In genomic region chr6:32167154-32167760, GRCh38 we compare ENCODE assay signal across 1 cellular context.
TF ChIP-seq lines count a peak whose summit lies in the region.

No MANE protein-coding gene starts in this region.

TF ChIP-seq in K562, 482 proteins besides CTCF, POLR2A, EP300 and RAD21 (continued from another document):
- TF ChIP-seq, protein P1, sequence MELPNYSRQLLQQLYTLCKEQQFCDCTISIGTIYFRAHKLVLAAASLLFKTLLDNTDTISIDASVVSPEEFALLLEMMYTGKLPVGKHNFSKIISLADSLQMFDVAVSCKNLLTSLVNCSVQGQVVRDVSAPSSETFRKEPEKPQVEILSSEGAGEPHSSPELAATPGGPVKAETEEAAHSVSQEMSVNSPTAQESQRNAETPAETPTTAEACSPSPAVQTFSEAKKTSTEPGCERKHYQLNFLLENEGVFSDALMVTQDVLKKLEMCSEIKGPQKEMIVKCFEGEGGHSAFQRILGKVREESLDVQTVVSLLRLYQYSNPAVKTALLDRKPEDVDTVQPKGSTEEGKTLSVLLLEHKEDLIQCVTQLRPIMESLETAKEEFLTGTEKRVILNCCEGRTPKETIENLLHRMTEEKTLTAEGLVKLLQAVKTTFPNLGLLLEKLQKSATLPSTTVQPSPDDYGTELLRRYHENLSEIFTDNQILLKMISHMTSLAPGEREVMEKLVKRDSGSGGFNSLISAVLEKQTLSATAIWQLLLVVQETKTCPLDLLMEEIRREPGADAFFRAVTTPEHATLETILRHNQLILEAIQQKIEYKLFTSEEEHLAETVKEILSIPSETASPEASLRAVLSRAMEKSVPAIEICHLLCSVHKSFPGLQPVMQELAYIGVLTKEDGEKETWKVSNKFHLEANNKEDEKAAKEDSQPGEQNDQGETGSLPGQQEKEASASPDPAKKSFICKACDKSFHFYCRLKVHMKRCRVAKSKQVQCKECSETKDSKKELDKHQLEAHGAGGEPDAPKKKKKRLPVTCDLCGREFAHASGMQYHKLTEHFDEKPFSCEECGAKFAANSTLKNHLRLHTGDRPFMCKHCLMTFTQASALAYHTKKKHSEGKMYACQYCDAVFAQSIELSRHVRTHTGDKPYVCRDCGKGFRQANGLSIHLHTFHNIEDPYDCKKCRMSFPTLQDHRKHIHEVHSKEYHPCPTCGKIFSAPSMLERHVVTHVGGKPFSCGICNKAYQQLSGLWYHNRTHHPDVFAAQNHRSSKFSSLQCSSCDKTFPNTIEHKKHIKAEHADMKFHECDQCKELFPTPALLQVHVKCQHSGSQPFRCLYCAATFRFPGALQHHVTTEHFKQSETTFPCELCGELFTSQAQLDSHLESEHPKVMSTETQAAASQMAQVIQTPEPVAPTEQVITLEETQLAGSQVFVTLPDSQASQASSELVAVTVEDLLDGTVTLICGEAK (IDR thresholded peaks at IDR 0.05): peak; percentile 32; the same call in 1 of the 2 replicates
- TF ChIP-seq, protein P1 (CRISPR knock-in tag; IDR thresholded peaks at IDR 0.05): no peak
- peak; percentile 7 for TF ChIP-seq RBBP5 (IDR thresholded peaks at IDR 0.05; ENCODE audit: borderline replicate concordance, insufficient read depth, low read length, poor library complexity, severe bottlenecking)
- TF ChIP-seq RBM22 (IDR thresholded peaks at IDR 0.05; ENCODE audit: low read depth, low read length, poor library complexity, severe bottlenecking): peak; percentile 38
- TF ChIP-seq RBM39 (optimal IDR thresholded peaks at IDR 0.05; ENCODE audit: low read depth, low read length): peak; percentile 28
- TF ChIP-seq, protein P2, sequence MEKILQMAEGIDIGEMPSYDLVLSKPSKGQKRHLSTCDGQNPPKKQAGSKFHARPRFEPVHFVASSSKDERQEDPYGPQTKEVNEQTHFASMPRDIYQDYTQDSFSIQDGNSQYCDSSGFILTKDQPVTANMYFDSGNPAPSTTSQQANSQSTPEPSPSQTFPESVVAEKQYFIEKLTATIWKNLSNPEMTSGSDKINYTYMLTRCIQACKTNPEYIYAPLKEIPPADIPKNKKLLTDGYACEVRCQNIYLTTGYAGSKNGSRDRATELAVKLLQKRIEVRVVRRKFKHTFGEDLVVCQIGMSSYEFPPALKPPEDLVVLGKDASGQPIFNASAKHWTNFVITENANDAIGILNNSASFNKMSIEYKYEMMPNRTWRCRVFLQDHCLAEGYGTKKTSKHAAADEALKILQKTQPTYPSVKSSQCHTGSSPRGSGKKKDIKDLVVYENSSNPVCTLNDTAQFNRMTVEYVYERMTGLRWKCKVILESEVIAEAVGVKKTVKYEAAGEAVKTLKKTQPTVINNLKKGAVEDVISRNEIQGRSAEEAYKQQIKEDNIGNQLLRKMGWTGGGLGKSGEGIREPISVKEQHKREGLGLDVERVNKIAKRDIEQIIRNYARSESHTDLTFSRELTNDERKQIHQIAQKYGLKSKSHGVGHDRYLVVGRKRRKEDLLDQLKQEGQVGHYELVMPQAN (IDR thresholded peaks at IDR 0.05; ENCODE audit: borderline replicate concordance): 0 out of 2 replicates have a peak, but pooled peaks have one; percentile 39
- TF ChIP-seq CSDE1 (IDR thresholded peaks at IDR 0.05): no peak
- no peak for TF ChIP-seq GABPB1 (CRISPR knock-in tag; IDR thresholded peaks at IDR 0.05)
- no peak for TF ChIP-seq C11orf30 (IDR thresholded peaks at IDR 0.05; ENCODE audit: low read depth)
- TF ChIP-seq RBM14 (IDR thresholded peaks at IDR 0.05; ENCODE audit: borderline replicate concordance, insufficient read depth, low read depth, low read length): peak; percentile 89; the same call in 1 of the 2 replicates
- TF ChIP-seq, protein P3, sequence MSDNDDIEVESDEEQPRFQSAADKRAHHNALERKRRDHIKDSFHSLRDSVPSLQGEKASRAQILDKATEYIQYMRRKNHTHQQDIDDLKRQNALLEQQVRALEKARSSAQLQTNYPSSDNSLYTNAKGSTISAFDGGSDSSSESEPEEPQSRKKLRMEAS (CRISPR knock-in tag; IDR thresholded peaks at IDR 0.05): peak; percentile 80
